Comparison of ENCODE assay signal across 20 cellular contexts in genomic region chr18:33375829-33376228, GRCh38.
DNase-seq lines count a peak whose midpoint lies in the region; TF ChIP-seq lines count a peak whose summit lies in the region.
"Had no signal": no experiment of that assay in that cellular context is flagged by ENCODE, and none has a peak within 500 bp of the region (broad histone marks: within the 10 kb centered on the region; RNA-seq: fewer than 3 reads in every experiment).

No MANE protein-coding gene starts in this region.

- intact Hi-C loops in CD14-positive monocyte (cut with micrococcal nuclease) = no loop called here

- H3K9me3 Mint-ChIP-seq in CD14-positive monocyte = peaks cover 0 to 7% (median 0%) of the 10 kb centered on the region in 7 donors

- DNase-seq in NCI-H1105 treated with DMSO at 0.1 percent for 48 hours (lab: John Stamatoyannopoulos, UW) (peak; percentile 21), NCI-H1105 (lab: John Stamatoyannopoulos, UW) (no peak), NCI-H2171 (lab: John Stamatoyannopoulos, UW) (peak; percentile 2), SK-N-DZ (ENCODE audit: low spot score) (peak; percentile 6), NCI-H774 (lab: John Stamatoyannopoulos, UW) (no peak), COLO829 (ENCODE audit: low spot score) (no peak), CD14-positive monocyte (ENCODE audit: low spot score) (no peak)
- DNase-seq: 8988T, ACHN, BE2C, DMS53, EL, GDM1, Kasumi-1, NCI-H1092 treated with DMSO at 0.1 percent for 48 hours, NCI-H146, NCI-H1930, NCI-H2107, NCI-H526, T-helper 17 cell had no signal

- no peak overlapping the region for H3K27ac Mint-ChIP-seq in CD14-positive monocyte
- H3K27ac Mint-ChIP-seq: T-helper 17 cell had no signal

- no peak overlapping the region for H3K4me3 Mint-ChIP-seq in CD14-positive monocyte
- H3K4me3 Mint-ChIP-seq: T-helper 17 cell had no signal

- H3K36me3 Mint-ChIP-seq in CD14-positive monocyte = no peaks in the 10 kb centered on the region

- H3K4me1 Mint-ChIP-seq in CD14-positive monocyte = no peaks in the 10 kb centered on the region
- H3K4me1 Mint-ChIP-seq: T-helper 17 cell had no signal

- peaks cover 0 to 2% (median 1%) of the 10 kb centered on the region in 3 donors for H3K27me3 Mint-ChIP-seq in CD14-positive monocyte (ENCODE audit: low read depth in 3 of 3)
- H3K27me3 Mint-ChIP-seq: T-helper 17 cell had no signal

- no peak for TF ChIP-seq CTCF in CD14-positive monocyte (IDR thresholded peaks at IDR 0.05)

Comparison
In these comparisons a context has a peak if more than half of its experiments do, and no peak if none do; other contexts are left out.
1. DNase-seq: peak in NCI-H1105 treated with DMSO at 0.1 percent for 48 hours (single experiment), NCI-H2171 (single experiment) and SK-N-DZ (single experiment); none in NCI-H1105 (single experiment), NCI-H774 (single experiment), COLO829 (single experiment) and CD14-positive monocyte (single experiment).